In genomic region chr10:132451506-132452215, GRCh38 we compare ENCODE assay signal across 1 cellular context.
TF ChIP-seq lines count a peak whose summit lies in the region.

No MANE protein-coding gene starts in this region.

TF ChIP-seq in IMR-90, 13 proteins besides CTCF, POLR2A, EP300 and RAD21:
- TF ChIP-seq MAZ (IDR thresholded peaks at IDR 0.05; ENCODE audit: borderline replicate concordance, low read depth, low read length) (no peak), MAFK (IDR thresholded peaks at IDR 0.05; ENCODE audit: low read depth, low read length) (no peak), USF2 (IDR thresholded peaks at IDR 0.05; ENCODE audit: low read depth, low read length) (no peak), SMC3 (IDR thresholded peaks at IDR 0.05; ENCODE audit: low read depth, low read length) (no peak), BHLHE40 (IDR thresholded peaks at IDR 0.05; ENCODE audit: low read depth, low read length) (no peak), MXI1 (IDR thresholded peaks at IDR 0.05; ENCODE audit: borderline replicate concordance, low read depth, low read length) (no peak), RCOR1 (IDR thresholded peaks at IDR 0.05; ENCODE audit: insufficient replicate concordance, low read length) (no peak), FOS (IDR thresholded peaks at IDR 0.05; ENCODE audit: low read depth, low read length) (no peak), RFX5 (IDR thresholded peaks at IDR 0.05; ENCODE audit: low read depth, low read length) (no peak), CEBPB (IDR thresholded peaks at IDR 0.05; ENCODE audit: low read depth, low read length) (no peak)
- TF ChIP-seq, protein P1, sequence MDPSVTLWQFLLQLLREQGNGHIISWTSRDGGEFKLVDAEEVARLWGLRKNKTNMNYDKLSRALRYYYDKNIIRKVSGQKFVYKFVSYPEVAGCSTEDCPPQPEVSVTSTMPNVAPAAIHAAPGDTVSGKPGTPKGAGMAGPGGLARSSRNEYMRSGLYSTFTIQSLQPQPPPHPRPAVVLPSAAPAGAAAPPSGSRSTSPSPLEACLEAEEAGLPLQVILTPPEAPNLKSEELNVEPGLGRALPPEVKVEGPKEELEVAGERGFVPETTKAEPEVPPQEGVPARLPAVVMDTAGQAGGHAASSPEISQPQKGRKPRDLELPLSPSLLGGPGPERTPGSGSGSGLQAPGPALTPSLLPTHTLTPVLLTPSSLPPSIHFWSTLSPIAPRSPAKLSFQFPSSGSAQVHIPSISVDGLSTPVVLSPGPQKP (IDR thresholded peaks at IDR 0.05; ENCODE audit: borderline replicate concordance, low read depth, low read length), result no peak
